In genomic region chr12:6056406-6057211, GRCh38 we compare ENCODE assay signal across 8 cellular contexts.
A peak's percentile ranks its signal among the peaks of the same experiment; 100 is the strongest.
DNase-seq lines count a peak whose midpoint lies in the region; ATAC-seq and TF ChIP-seq lines count a peak whose summit lies in the region.

No MANE protein-coding gene starts in this region.

- H3K36me3 Mint-ChIP-seq in WTC11 = no peaks in the 10 kb centered on the region

- H3K4me3 Mint-ChIP-seq in WTC11 = peak overlapping the region; percentile 59
- peak overlapping the region; percentile 37 to 78 for H3K4me3 Mint-ChIP-seq in stimulated activated naive CD8-positive, alpha-beta T cell treated with anti-CD3 and anti-CD28 coated beads, Interleukin-15, amount 100 ng/mL, for 72 hours

- H3K27ac Mint-ChIP-seq in WTC11 = no peak overlapping the region
- peak overlapping the region; percentile 55 to 59 for H3K27ac Mint-ChIP-seq in stimulated activated naive CD8-positive, alpha-beta T cell treated with anti-CD3 and anti-CD28 coated beads, Interleukin-15, amount 100 ng/mL, for 72 hours

- POLR2A ChIA-PET in WTC11 (lab: Charles Lee) = interaction anchor here (0.6 to 0.8 kb wide), 2 partner anchors 69 to 414 kb away, joined by 3 read pairs; partner anchors contain the start of gene VAMP1

- TF ChIP-seq CTCF in WTC11 (IDR thresholded peaks at IDR 0.05) = no peak

- peak; percentile 10 to 15 for DNase-seq in activated CD4-positive, alpha-beta T cell treated with anti-CD3 and anti-CD28 coated beads for 4 hours
- DNase-seq in activated CD4-positive, alpha-beta T cell treated with anti-CD3 and anti-CD28 coated beads, Interleukin-2, amount 50 U/mL, for 48 hours = no peak
- DNase-seq in WTC11 (ENCODE audit: low spot score) = peak; percentile 70
- peak in 22 of 42 donors; percentile 22 to 61 (median 40) for DNase-seq in head of caudate nucleus
- DNase-seq in stimulated activated naive CD8-positive, alpha-beta T cell treated with anti-CD3 and anti-CD28 coated beads, Interleukin-15, amount 100 ng/mL, for 72 hours = peak; percentile 48

- CTCF ChIA-PET in WTC11 (lab: Charles Lee) = interaction anchor here (1.0 to 6.3 kb wide), 18 partner anchors 11 to 894 kb away, joined by 3 to 77 read pairs (median 6); partner anchors contain the start of gene CD9

- peaks cover 6% of the 10 kb centered on the region for H3K27me3 Mint-ChIP-seq in WTC11 (ENCODE audit: low read depth)
- H3K27me3 Mint-ChIP-seq in stimulated activated naive CD8-positive, alpha-beta T cell treated with anti-CD3 and anti-CD28 coated beads, Interleukin-15, amount 100 ng/mL, for 72 hours = peaks cover 21% of the 10 kb centered on the region

- intact Hi-C loops in head of caudate nucleus (cut with DNase I) = no loop called here

- H3K9me3 Mint-ChIP-seq in WTC11 = no peaks in the 10 kb centered on the region
- no peaks in the 10 kb centered on the region for H3K9me3 Mint-ChIP-seq in stimulated activated naive CD8-positive, alpha-beta T cell treated with anti-CD3 and anti-CD28 coated beads, Interleukin-15, amount 100 ng/mL, for 72 hours

- ATAC-seq in WTC11 (peak; percentile 79), GM18520 (IDR thresholded peaks at IDR 0.05; ENCODE audit: unreplicated experiment) (no peak), HG03457 (IDR thresholded peaks at IDR 0.05; ENCODE audit: unreplicated experiment) (no peak), GM18861 (IDR thresholded peaks at IDR 0.05; ENCODE audit: unreplicated experiment) (no peak)
- peak; percentile 73 for ATAC-seq in stimulated activated naive CD8-positive, alpha-beta T cell treated with anti-CD3 and anti-CD28 coated beads, Interleukin-15, amount 100 ng/mL, for 72 hours

- H3K4me1 Mint-ChIP-seq in WTC11 = peaks cover 29% of the 10 kb centered on the region
- no peaks in the 10 kb centered on the region for H3K4me1 Mint-ChIP-seq in stimulated activated naive CD8-positive, alpha-beta T cell treated with anti-CD3 and anti-CD28 coated beads, Interleukin-15, amount 100 ng/mL, for 72 hours

TF ChIP-seq in WTC11, 78 proteins besides CTCF, POLR2A, EP300 and RAD21:
- TF ChIP-seq OVOL2 (CRISPR knock-in tag; IDR thresholded peaks at IDR 0.05; ENCODE audit: borderline replicate concordance) (no peak), TP53 (CRISPR knock-in tag; IDR thresholded peaks at IDR 0.05) (0 out of 2 replicates have a peak, but pooled peaks have one; percentile 25), USF2 (CRISPR knock-in tag; IDR thresholded peaks at IDR 0.05) (no peak), ZNF138 (CRISPR knock-in tag; conservative IDR thresholded peaks at IDR 0.05) (peak; percentile 64; the same call in 1 of the 2 replicates), SP1 (CRISPR knock-in tag; conservative IDR thresholded peaks at IDR 0.05) (peak; percentile 45; the same call in 1 of the 2 replicates), FOXK1 (CRISPR knock-in tag; IDR thresholded peaks at IDR 0.05) (no peak)

Comparison
In these comparisons a context has a peak if more than half of its experiments do, and no peak if none do; other contexts are left out.
1. DNase-seq: peak in activated CD4-positive, alpha-beta T cell treated with anti-CD3 and anti-CD28 coated beads for 4 hours (2 of 2), WTC11 (single experiment), head of caudate nucleus (22 of 42) and stimulated activated naive CD8-positive, alpha-beta T cell treated with anti-CD3 and anti-CD28 coated beads, Interleukin-15, amount 100 ng/mL, for 72 hours (2 of 2); none in activated CD4-positive, alpha-beta T cell treated with anti-CD3 and anti-CD28 coated beads, Interleukin-2, amount 50 U/mL, for 48 hours (0 of 2).
2. ATAC-seq: peak in WTC11 (single experiment) and stimulated activated naive CD8-positive, alpha-beta T cell treated with anti-CD3 and anti-CD28 coated beads, Interleukin-15, amount 100 ng/mL, for 72 hours (single experiment); none in GM18520 (single experiment), HG03457 (single experiment) and GM18861 (single experiment).